33 cellular contexts compared by ENCODE assay signal in genomic region chr15:78232951-78233350, GRCh38. TPM values are rescaled to one million over a fixed set of nuclear protein-coding genes. Genes with fewer than 3 reads are reported as not detected.
"Had no signal": no experiment of that assay in that cellular context is flagged by ENCODE, and none has a peak within 500 bp of the region (broad histone marks: within the 10 kb centered on the region; RNA-seq: fewer than 3 reads in every experiment).

No MANE protein-coding gene starts in this region.

- H3K9me3 Mint-ChIP-seq: activated CD8-positive, alpha-beta T cell treated with anti-CD3 and anti-CD28 coated beads for 36 hours; activated naive CD4-positive, alpha-beta T cell treated with anti-CD3 and anti-CD28 coated beads, Interleukin-2, amount 50 U/mL, for 72 hours; activated naive CD8-positive, alpha-beta T cell treated with anti-CD3 and anti-CD28 coated beads, Interleukin-2, amount 50 U/mL, for 24 hours; activated T-helper 1 cell treated with anti-CD3 and anti-CD28 coated beads, Interleukin-12 subunit alpha, Interleukin-12 subunit beta, Interleukin-2, Interleukin-4 antibody, amounts not matched to agents 30 ng/mL and 10 ng/mL and 1 ng/mL, durations not matched to agents 14 hours and 24 hours and 36 hours had no signal

- H3K27ac ChIP-seq: brain microvascular endothelial cell, cardiac muscle cell, RWPE1, SJSA1 had no signal

- H3K4me1 ChIP-seq: SJSA1 had no signal

- H3K27me3 ChIP-seq: cardiac muscle cell, MG63 had no signal

- H3K36me3 Mint-ChIP-seq: activated naive CD4-positive, alpha-beta T cell treated with anti-CD3 and anti-CD28 coated beads, Interleukin-2, amount 50 U/mL, for 72 hours had no signal

- H3K36me3 ChIP-seq: brain microvascular endothelial cell, cardiac muscle cell, MG63, SJSA1 had no signal

- H3K9me3 ChIP-seq: MG63, SJSA1 had no signal

- H3K4me3 Mint-ChIP-seq: activated CD8-positive, alpha-beta T cell treated with anti-CD3 and anti-CD28 coated beads for 36 hours; activated naive CD8-positive, alpha-beta T cell treated with anti-CD3 and anti-CD28 coated beads, Interleukin-2, amount 50 U/mL, for 24 hours; activated T-helper 1 cell treated with anti-CD3 and anti-CD28 coated beads, Interleukin-12 subunit alpha, Interleukin-12 subunit beta, Interleukin-2, Interleukin-4 antibody, amounts not matched to agents 30 ng/mL and 10 ng/mL and 1 ng/mL, durations not matched to agents 14 hours and 24 hours and 36 hours had no signal

- ATAC-seq: activated CD4-positive, CD25-positive, alpha-beta regulatory T cell treated with anti-CD3 and anti-CD28 coated beads, Interleukin-2, amount 50 U/mL, for 24 hours; activated CD8-positive, alpha-beta T cell treated with anti-CD3 and anti-CD28 coated beads for 36 hours; activated naive CD4-positive, alpha-beta T cell treated with anti-CD3 and anti-CD28 coated beads, Interleukin-2, amount 50 U/mL, for 72 hours; activated naive CD8-positive, alpha-beta T cell treated with anti-CD3 and anti-CD28 coated beads, Interleukin-2, amount 50 U/mL, for 24 hours; Panc1; SK-N-SH treated with all-trans-retinoic acid at 6 μM for 48 hours had no signal

- H3K4me3 ChIP-seq: cardiac muscle cell, MG63, SJSA1 had no signal

- DNase-seq: activated CD4-positive, alpha-beta T cell treated with anti-CD3 and anti-CD28 coated beads for 4 hours; activated CD8-positive, alpha-beta memory T cell treated with anti-CD3 and anti-CD28 coated beads, Interleukin-2, amount 50 U/mL, for 4 hours; activated CD8-positive, alpha-beta T cell treated with anti-CD3 and anti-CD28 coated beads for 36 hours; activated effector memory CD4-positive, alpha-beta T cell treated with Interleukin-2 at 50 U/mL for 16 hours; activated naive CD4-positive, alpha-beta T cell treated with Interleukin-2 at 50 U/mL for 16 hours; activated naive CD8-positive, alpha-beta T cell treated with anti-CD3 and anti-CD28 coated beads, Interleukin-2, amount 50 U/mL, for 24 hours; activated T-cell treated with anti-CD3 and anti-CD28 coated beads, Interleukin-2, amount 50 U/mL, for 1 hour; amniotic stem cell; brain microvascular endothelial cell; MG63; MV-4-11; NCI-H1092 treated with DMSO at 0.1 percent for 48 hours; NCI-H1417 treated with DMSO at 0.1 percent for 48 hours; NCI-H1694; NCI-H2029; NCI-H2107; NCI-H2171 treated with DMSO at 0.1 percent for 48 hours; NCI-H345; NCI-H510A; NCI-H526 treated with DMSO at 0.1 percent for 48 hours; NCI-H82; OCI-M1; SHP77; SW 1271 had no signal

RNA-seq across cellular contexts. Expression of gene ACSBG1, which starts 1.4 kb away (rescaled TPM):
- total RNA-seq: activated naive CD4-positive, alpha-beta T cell treated with anti-CD3 and anti-CD28 coated beads, Interleukin-2, amount 50 U/mL, for 72 hours; SJSA1; T-helper 1 cell treated with Interleukin-12 subunit alpha and Interleukin-12 subunit beta and Interleukin-4 antibody, amounts not matched to agents 30 ng/mL and 1 ng/mL, for 36 hours had no signal
